ENCODE assay signal across 22 cellular contexts in genomic region chr1:34406377-34406776, GRCh38.
DNase-seq lines count a peak whose midpoint lies in the region; ATAC-seq and TF ChIP-seq lines count a peak whose summit lies in the region.
"Had no signal": no experiment of that assay in that cellular context is flagged by ENCODE, and none has a peak within 500 bp of the region (broad histone marks: within the 10 kb centered on the region; RNA-seq: fewer than 3 reads in every experiment).

No MANE protein-coding gene starts in this region.

- H3K27ac ChIP-seq in endodermal cell (ENCODE audit: low read depth, low read length) (no peak overlapping the region), aorta (ENCODE audit: low read depth in 1 of 2, low read length in 2 of 2) (no peak overlapping the region)
- H3K27ac ChIP-seq: cardiac muscle cell, KMS-11, thoracic aorta had no signal

- H3K9me3 ChIP-seq in endodermal cell (ENCODE audit: control insufficient read depth, low read length) (peaks cover 6% of the 10 kb centered on the region), aorta (ENCODE audit: control insufficient read depth, low read length) (no peaks in the 10 kb centered on the region)
- H3K9me3 ChIP-seq: Caco-2, thoracic aorta had no signal

- TF ChIP-seq CTCF in LNCaP clone FGC (IDR thresholded peaks at IDR 0.05; ENCODE audit: control insufficient read depth, extremely low read depth, insufficient read depth) (no peak), endodermal cell (conservative IDR thresholded peaks at IDR 0.05) (no peak), nephron progenitor cell (IDR thresholded peaks at IDR 0.05) (no peak)

- 78 to 89% methylated on average over 5 of the region's 5 CpGs for WGBS in endodermal cell (ENCODE audit: insufficient coverage in 1 of 2, insufficient read length in 1 of 2), 2 experiments
- 6 to 20% methylated on average over 5 of the region's 5 CpGs for WGBS in aorta, 2 donors

- H3K9me3 Mint-ChIP-seq in endodermal cell (no peaks in the 10 kb centered on the region), nephron progenitor cell (peaks cover 9% of the 10 kb centered on the region)
- H3K9me3 Mint-ChIP-seq: activated T-helper 17 cell treated with anti-CD3 and anti-CD28 coated beads, Interleukin-2, amount 50 U/mL, for 72 hours had no signal

- H3K27me3 Mint-ChIP-seq in endodermal cell (ENCODE audit: insufficient read depth): peaks cover 8% of the 10 kb centered on the region
- H3K27me3 Mint-ChIP-seq in nephron progenitor cell (ENCODE audit: low read depth, poor library complexity): peaks cover 14% of the 10 kb centered on the region
- H3K27me3 Mint-ChIP-seq: activated CD8-positive, alpha-beta memory T cell treated with anti-CD3 and anti-CD28 coated beads, Interleukin-2, amount 10 ng/mL, durations not matched to agents 7 days and 5 days had no signal

- H3K9ac ChIP-seq in endodermal cell (ENCODE audit: extremely low read depth, low read length, poor library complexity, severe bottlenecking): no peak overlapping the region
- H3K9ac ChIP-seq: KMS-11 had no signal

- H3K4me3 Mint-ChIP-seq in endodermal cell (no peak overlapping the region), nephron progenitor cell (no peak overlapping the region)
- H3K4me3 Mint-ChIP-seq: activated CD8-positive, alpha-beta memory T cell treated with anti-CD3 and anti-CD28 coated beads, Interleukin-2, amount 10 ng/mL, durations not matched to agents 7 days and 5 days; activated naive CD8-positive, alpha-beta T cell treated with anti-CD3 and anti-CD28 coated beads, Interleukin-2, amount 50 U/mL, for 24 hours; activated T-helper 17 cell treated with anti-CD3 and anti-CD28 coated beads, Interleukin-2, amount 50 U/mL, for 72 hours had no signal

- peaks cover 9% of the 10 kb centered on the region for H3K4me1 Mint-ChIP-seq in endodermal cell
- H3K4me1 Mint-ChIP-seq in nephron progenitor cell: peaks cover 25% of the 10 kb centered on the region
- H3K4me1 Mint-ChIP-seq: activated CD8-positive, alpha-beta memory T cell treated with anti-CD3 and anti-CD28 coated beads, Interleukin-2, amount 10 ng/mL, durations not matched to agents 7 days and 5 days; activated naive CD8-positive, alpha-beta T cell treated with anti-CD3 and anti-CD28 coated beads, Interleukin-2, amount 50 U/mL, for 24 hours; activated T-helper 17 cell treated with anti-CD3 and anti-CD28 coated beads, Interleukin-2, amount 50 U/mL, for 72 hours had no signal

- no peaks in the 10 kb centered on the region for H3K36me3 Mint-ChIP-seq in endodermal cell (ENCODE audit: low read depth)
- H3K36me3 Mint-ChIP-seq in nephron progenitor cell (ENCODE audit: low read depth): no peaks in the 10 kb centered on the region
- H3K36me3 Mint-ChIP-seq: activated CD8-positive, alpha-beta memory T cell treated with anti-CD3 and anti-CD28 coated beads, Interleukin-2, amount 10 ng/mL, durations not matched to agents 7 days and 5 days had no signal

- H3K27ac Mint-ChIP-seq in endodermal cell (peak overlapping the region; percentile 37), nephron progenitor cell (peak overlapping the region; percentile 72)
- H3K27ac Mint-ChIP-seq: activated CD8-positive, alpha-beta memory T cell treated with anti-CD3 and anti-CD28 coated beads, Interleukin-2, amount 10 ng/mL, durations not matched to agents 7 days and 5 days; activated naive CD8-positive, alpha-beta T cell treated with anti-CD3 and anti-CD28 coated beads, Interleukin-2, amount 50 U/mL, for 24 hours; activated T-helper 17 cell treated with anti-CD3 and anti-CD28 coated beads, Interleukin-2, amount 50 U/mL, for 72 hours had no signal

- H3K27me3 ChIP-seq in endodermal cell (ENCODE audit: control insufficient read depth, insufficient read depth, low read length, poor library complexity, severe bottlenecking): no peaks in the 10 kb centered on the region
- no peaks in the 10 kb centered on the region for H3K27me3 ChIP-seq in aorta (ENCODE audit: control insufficient read depth in 1 of 2, insufficient read depth in 2 of 2, low read length in 1 of 2)
- H3K27me3 ChIP-seq: cardiac muscle cell had no signal

- H3K4me3 ChIP-seq in LNCaP clone FGC (ENCODE audit: low read depth, low read length): no peak overlapping the region
- no peak overlapping the region for H3K4me3 ChIP-seq in endodermal cell (ENCODE audit: low read length)
- H3K4me3 ChIP-seq in aorta (ENCODE audit: low read length in 2 of 2): no peak overlapping the region
- H3K4me3 ChIP-seq: cardiac muscle cell, thoracic aorta had no signal

- intact Hi-C loops in aorta (cut with DNase I): no loop called here

- H3K36me3 ChIP-seq in endodermal cell (ENCODE audit: control insufficient read depth, insufficient read depth, low read length) (no peaks in the 10 kb centered on the region), aorta (ENCODE audit: control insufficient read depth in 1 of 2, insufficient read depth in 2 of 2, low read length in 1 of 2) (no peaks in the 10 kb centered on the region)
- H3K36me3 ChIP-seq: cardiac muscle cell, thoracic aorta had no signal

- peak; percentile 68 for DNase-seq in DMS79 (lab: John Stamatoyannopoulos, UW)
- peak; percentile 42 for DNase-seq in LNCaP clone FGC (ENCODE audit: low read depth)
- DNase-seq in endodermal cell: no peak
- DNase-seq in nephron progenitor cell: no peak
- DNase-seq in activated naive CD4-positive, alpha-beta T cell (lab: John Stamatoyannopoulos, UW): no peak
- no peak for DNase-seq in stimulated activated naive CD8-positive, alpha-beta T cell treated with anti-CD3 and anti-CD28 coated beads, Interleukin-15, Interleukin-2, amounts not matched to agents 100 U/mL and 50 U/mL, for 24 hours
- no peak for DNase-seq in aorta
- DNase-seq: activated CD4-positive, alpha-beta T cell treated with anti-CD3 and anti-CD28 coated beads for 4 hours; activated CD8-positive, alpha-beta memory T cell treated with anti-CD3 and anti-CD28 coated beads, Interleukin-2, amount 10 ng/mL, durations not matched to agents 7 days and 5 days; activated naive CD8-positive, alpha-beta T cell treated with anti-CD3 and anti-CD28 coated beads, Interleukin-2, amount 50 U/mL, for 24 hours; AML-193; Caco-2; GDM1; GOT3; NCI-H446 treated with DMSO at 0.1 percent for 48 hours; right cardiac atrium; Right ventricle myocardium superior; SW 1271 had no signal

- ATAC-seq in stimulated activated naive CD8-positive, alpha-beta T cell treated with anti-CD3 and anti-CD28 coated beads, Interleukin-15, Interleukin-2, amounts not matched to agents 100 U/mL and 50 U/mL, for 24 hours: no peak
- no peak for ATAC-seq in aorta (ENCODE audit: low FRiP score)
- ATAC-seq: activated CD8-positive, alpha-beta memory T cell treated with anti-CD3 and anti-CD28 coated beads, Interleukin-2, amount 10 ng/mL, durations not matched to agents 7 days and 5 days; activated naive CD8-positive, alpha-beta T cell treated with anti-CD3 and anti-CD28 coated beads, Interleukin-2, amount 50 U/mL, for 24 hours; activated T-helper 17 cell treated with anti-CD3 and anti-CD28 coated beads, Interleukin-2, amount 50 U/mL, for 72 hours; right cardiac atrium had no signal

- H3K4me1 ChIP-seq in endodermal cell (ENCODE audit: control insufficient read depth, insufficient read depth, low read length) (no peaks in the 10 kb centered on the region), aorta (ENCODE audit: control insufficient read depth in 1 of 2, insufficient read depth in 2 of 2, low read length in 2 of 2) (no peaks in the 10 kb centered on the region)
- H3K4me1 ChIP-seq: Caco-2 had no signal

Comparison
In these comparisons a context has a peak if more than half of its experiments do, and no peak if none do; other contexts are left out.
1. DNase-seq: peak in DMS79 (single experiment) and LNCaP clone FGC (single experiment); none in endodermal cell (single experiment), nephron progenitor cell (single experiment), activated naive CD4-positive, alpha-beta T cell (0 of 4), stimulated activated naive CD8-positive, alpha-beta T cell treated with anti-CD3 and anti-CD28 coated beads, Interleukin-15, Interleukin-2, amounts not matched to agents 100 U/mL and 50 U/mL, for 24 hours (single experiment) and aorta (0 of 2).